In the genomic region with DNA sequence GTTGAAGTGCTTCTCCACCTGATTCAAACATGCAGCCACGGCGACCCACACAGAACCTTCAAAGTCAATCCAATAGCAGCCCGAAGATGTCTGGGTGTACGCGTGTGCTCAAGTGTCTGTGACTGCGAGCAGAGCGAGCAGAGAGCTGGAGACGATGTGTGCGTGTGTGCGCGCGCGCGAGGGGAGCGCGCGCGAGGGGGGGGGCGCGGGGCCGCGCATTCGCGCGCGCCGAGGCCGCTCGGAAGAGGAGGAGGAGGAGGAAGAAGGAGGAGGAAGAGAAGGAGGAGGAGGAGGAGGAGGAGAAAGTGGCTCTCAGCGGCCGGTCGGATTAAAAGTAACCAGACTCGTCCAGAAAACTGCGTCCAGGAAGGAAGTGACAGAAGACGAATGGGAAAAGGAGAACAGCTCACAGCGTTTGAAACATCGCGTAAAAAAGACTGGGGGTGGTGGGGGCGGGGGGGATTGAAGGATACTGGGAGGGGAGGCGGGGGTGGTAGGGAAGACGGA, we compare ENCODE assay signal across 1 cellular context.
TF ChIP-seq lines count a peak whose summit lies in the region.

MEF2C (minus strand) TSS at position 126 of the 507 bp plus-strand sequence. CDS start 59,396 bp downstream, outside the sequence.

TF ChIP-seq in H1, 55 proteins besides CTCF, POLR2A, EP300 and RAD21 (continued from another document):
- TF ChIP-seq, protein P1, sequence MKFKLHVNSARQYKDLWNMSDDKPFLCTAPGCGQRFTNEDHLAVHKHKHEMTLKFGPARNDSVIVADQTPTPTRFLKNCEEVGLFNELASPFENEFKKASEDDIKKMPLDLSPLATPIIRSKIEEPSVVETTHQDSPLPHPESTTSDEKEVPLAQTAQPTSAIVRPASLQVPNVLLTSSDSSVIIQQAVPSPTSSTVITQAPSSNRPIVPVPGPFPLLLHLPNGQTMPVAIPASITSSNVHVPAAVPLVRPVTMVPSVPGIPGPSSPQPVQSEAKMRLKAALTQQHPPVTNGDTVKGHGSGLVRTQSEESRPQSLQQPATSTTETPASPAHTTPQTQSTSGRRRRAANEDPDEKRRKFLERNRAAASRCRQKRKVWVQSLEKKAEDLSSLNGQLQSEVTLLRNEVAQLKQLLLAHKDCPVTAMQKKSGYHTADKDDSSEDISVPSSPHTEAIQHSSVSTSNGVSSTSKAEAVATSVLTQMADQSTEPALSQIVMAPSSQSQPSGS (IDR thresholded peaks at IDR 0.05; ENCODE audit: low read length) = no peak
- TF ChIP-seq ASH2L (IDR thresholded peaks at IDR 0.05; ENCODE audit: low read length) = peak; percentile 85
- no peak for TF ChIP-seq FOSL1 (IDR thresholded peaks at IDR 0.05; ENCODE audit: insufficient read depth, low read depth, low read length)
- no peak for TF ChIP-seq BACH1 (IDR thresholded peaks at IDR 0.05; ENCODE audit: low read length)
- peak; percentile 67; the same call in 1 of the 2 replicates for TF ChIP-seq KDM5A (IDR thresholded peaks at IDR 0.05; ENCODE audit: low read length)
- TF ChIP-seq TAF1 (IDR thresholded peaks at IDR 0.05; ENCODE audit: low read depth, low read length) = peak; percentile 46; the same call in 1 of the 2 replicates
- 0 out of 4 replicates have a peak, but pooled peaks of 1 of the 2 experiments have one; percentile 11 for TF ChIP-seq HDAC2 (IDR thresholded peaks at IDR 0.05; ENCODE audit: borderline replicate concordance in 1 of 2, low read depth in 2 of 2, low read length in 2 of 2)
